In genomic region chr7:3260425-3260762, GRCh38 we compare ENCODE assay signal across 10 cellular contexts. TPM values are rescaled to one million over a fixed set of nuclear protein-coding genes. Genes with fewer than 3 reads are reported as not detected.
A peak's percentile ranks its signal among the peaks of the same experiment; 100 is the strongest.
DNase-seq lines count a peak whose midpoint lies in the region; ATAC-seq lines count a peak whose summit lies in the region.
"Had no signal": no experiment of that assay in that cellular context is flagged by ENCODE, and none has a peak within 500 bp of the region (broad histone marks: within the 10 kb centered on the region; RNA-seq: fewer than 3 reads in every experiment).

No MANE protein-coding gene starts in this region.

- no peak overlapping the region for H3K27ac Mint-ChIP-seq in activated T-cell treated with anti-CD3 and anti-CD28 coated beads, Interleukin-2, amount 50 U/mL, for 72 hours
- H3K27ac Mint-ChIP-seq in memory B cell: no peak overlapping the region

- H3K36me3 ChIP-seq in urinary bladder (ENCODE audit: insufficient read depth): no peaks in the 10 kb centered on the region

- H3K4me3 Mint-ChIP-seq in activated T-cell treated with anti-CD3 and anti-CD28 coated beads, Interleukin-2, amount 50 U/mL, for 4 hours: peak overlapping the region; percentile 55
- peak overlapping the region in 1 of 2 donors; percentile 48 for H3K4me3 Mint-ChIP-seq in activated T-cell treated with anti-CD3 and anti-CD28 coated beads, Interleukin-2, amount 50 U/mL, for 72 hours
- H3K4me3 Mint-ChIP-seq in memory B cell: peak overlapping the region; percentile 59

- H3K27me3 Mint-ChIP-seq in activated T-cell treated with anti-CD3 and anti-CD28 coated beads, Interleukin-2, amount 50 U/mL, for 4 hours (ENCODE audit: low read depth): peaks cover 28% of the 10 kb centered on the region
- H3K27me3 Mint-ChIP-seq in activated T-cell treated with anti-CD3 and anti-CD28 coated beads, Interleukin-2, amount 50 U/mL, for 72 hours (ENCODE audit: low read depth): peaks cover 56% of the 10 kb centered on the region
- peaks cover 10% of the 10 kb centered on the region for H3K27me3 Mint-ChIP-seq in memory B cell

- H3K36me3 Mint-ChIP-seq in activated T-cell treated with anti-CD3 and anti-CD28 coated beads, Interleukin-2, amount 50 U/mL, for 4 hours (ENCODE audit: insufficient read depth): no peaks in the 10 kb centered on the region
- H3K36me3 Mint-ChIP-seq in activated T-cell treated with anti-CD3 and anti-CD28 coated beads, Interleukin-2, amount 50 U/mL, for 72 hours (ENCODE audit: insufficient read depth in 2 of 2): peaks cover 0 to 1% of the 10 kb centered on the region in 2 donors
- H3K36me3 Mint-ChIP-seq in memory B cell: no peaks in the 10 kb centered on the region

- no peaks in the 10 kb centered on the region for H3K9me3 Mint-ChIP-seq in activated T-cell treated with anti-CD3 and anti-CD28 coated beads, Interleukin-2, amount 50 U/mL, for 4 hours
- no peaks in the 10 kb centered on the region for H3K9me3 Mint-ChIP-seq in activated T-cell treated with anti-CD3 and anti-CD28 coated beads, Interleukin-2, amount 50 U/mL, for 72 hours
- H3K9me3 Mint-ChIP-seq in memory B cell: no peaks in the 10 kb centered on the region

- H3K27ac ChIP-seq in urinary bladder (ENCODE audit: low read depth): peak overlapping the region; percentile 3

- 18% methylated on average over 10 of the region's 10 CpGs for WGBS in urinary bladder

- H3K4me1 ChIP-seq in urinary bladder (ENCODE audit: insufficient read depth): no peaks in the 10 kb centered on the region

- no peak for DNase-seq in activated T-cell treated with anti-CD3 and anti-CD28 coated beads, Interleukin-2, amount 50 U/mL, for 4 hours
- DNase-seq in activated T-cell treated with anti-CD3 and anti-CD28 coated beads, Interleukin-2, amount 50 U/mL, for 72 hours: no peak
- DNase-seq in astrocyte of the hippocampus (ENCODE audit: low read depth, low spot score) (peak; percentile 45), memory B cell (ENCODE audit: low spot score in 2 of 2) (no peak), NCI-H2196 (lab: John Stamatoyannopoulos, UW; ENCODE audit: unreplicated experiment) (no peak)
- DNase-seq: KBM-7; stimulated activated CD4-positive, alpha-beta T cell treated with anti-CD3 and anti-CD28 coated beads, Interleukin-4, amount 100 ng/mL, for 1 hour had no signal

- H3K4me3 ChIP-seq in urinary bladder (ENCODE audit: low read depth, low read length): peak overlapping the region; percentile 38

- ATAC-seq in activated T-cell treated with anti-CD3 and anti-CD28 coated beads, Interleukin-2, amount 50 U/mL, for 4 hours: no peak
- ATAC-seq in activated T-cell treated with anti-CD3 and anti-CD28 coated beads, Interleukin-2, amount 50 U/mL, for 72 hours (replicated peaks in 1 of 2): no peak
- no peak for ATAC-seq in memory B cell (ENCODE audit: low read depth)
- ATAC-seq in GM21528 (IDR thresholded peaks at IDR 0.05; ENCODE audit: low FRiP score, unreplicated experiment): no peak
- no peak for ATAC-seq in activated CD4-positive, CD25-positive, alpha-beta regulatory T cell treated with anti-CD3 and anti-CD28 coated beads, Interleukin-2, amount 50 U/mL, for 24 hours

- H3K4me1 Mint-ChIP-seq in activated T-cell treated with anti-CD3 and anti-CD28 coated beads, Interleukin-2, amount 50 U/mL, for 4 hours (ENCODE audit: low read depth): no peaks in the 10 kb centered on the region
- H3K4me1 Mint-ChIP-seq in activated T-cell treated with anti-CD3 and anti-CD28 coated beads, Interleukin-2, amount 50 U/mL, for 72 hours (ENCODE audit: low read depth): no peaks in the 10 kb centered on the region
- peaks cover 3% of the 10 kb centered on the region for H3K4me1 Mint-ChIP-seq in memory B cell

RNA-seq across cellular contexts. Expression of gene SDK1, which starts 40.7 kb away (rescaled TPM):
- under 1 TPM; 0.05 to 0.79 (median 0.40) TPM for total RNA-seq in activated T-cell treated with anti-CD3 and anti-CD28 coated beads, Interleukin-2, amount 50 U/mL, for 4 hours
- 1 to 10 TPM; 6.1 to 6.3 TPM for total RNA-seq in activated T-cell treated with anti-CD3 and anti-CD28 coated beads, Interleukin-2, amount 50 U/mL, for 72 hours
- total RNA-seq in urinary bladder: 15.1 TPM
- polyA plus RNA-seq in urinary bladder: 9.8 TPM
